In genomic region chr17:68200689-68201424, GRCh38 we compare ENCODE assay signal across 8 cellular contexts. TPM values are rescaled to one million over a fixed set of nuclear protein-coding genes. Genes with fewer than 3 reads are reported as not detected.
A peak's percentile ranks its signal among the peaks of the same experiment; 100 is the strongest.
DNase-seq lines count a peak whose midpoint lies in the region; ATAC-seq and TF ChIP-seq lines count a peak whose summit lies in the region.

No MANE protein-coding gene starts in this region.

- H3K36me3 Mint-ChIP-seq in memory B cell, result no peaks in the 10 kb centered on the region

- intact Hi-C loops in dorsolateral prefrontal cortex (cut with DNase I), result loop anchor here in 1 of 2 donors (2.0 to 5.0 kb wide), 2 partner anchors 28 to 261 kb away; no protein-coding TSS in a partner anchor

- peak overlapping the region in 1 of 59 donors; percentile 18 for H3K27ac ChIP-seq in dorsolateral prefrontal cortex

- TF ChIP-seq CTCF in dorsolateral prefrontal cortex (IDR thresholded peaks at IDR 0.05 in 54 of 56, conservative IDR thresholded peaks at IDR 0.05 in 2 of 56; ENCODE audit: low read depth in 1 of 56, partially characterized antibody in 56 of 56), result peak; percentile 38 to 93 (median 84)

- H3K27me3 ChIP-seq in dorsolateral prefrontal cortex, result peaks cover 3 to 50% (median 41%) of the 10 kb centered on the region in 45 donors

- H3K9me3 Mint-ChIP-seq in memory B cell, result no peaks in the 10 kb centered on the region

- peak overlapping the region; percentile 83 for H3K4me3 Mint-ChIP-seq in memory B cell

- DNase-seq in DMS53 treated with DMSO at 0.1 percent for 48 hours (lab: John Stamatoyannopoulos, UW; ENCODE audit: unreplicated experiment) (peak; percentile 73), NCI-H526 treated with DMSO at 0.1 percent for 48 hours (lab: John Stamatoyannopoulos, UW) (peak; percentile 61), dorsolateral prefrontal cortex (peak in 9 of 10 donors; percentile 55 to 83 (median 63)), memory B cell (ENCODE audit: low spot score in 2 of 2) (peak; percentile 76 to 90)
- peak; percentile 61 to 63 for DNase-seq in activated CD4-positive, alpha-beta T cell treated with anti-CD3 and anti-CD28 coated beads, Interleukin-2, amount 50 U/mL, for 24 hours (ENCODE audit: low read depth in 1 of 2, low spot score in 1 of 2)
- DNase-seq in stimulated activated CD8-positive, alpha-beta memory T cell treated with anti-CD3 and anti-CD28 coated beads, Interleukin-15, amount 100 ng/mL, for 1 hour (ENCODE audit: low read depth), result peak; percentile 49

- peak; percentile 39 for ATAC-seq in HG03196 (IDR thresholded peaks at IDR 0.05; ENCODE audit: unreplicated experiment)
- ATAC-seq in memory B cell (ENCODE audit: low read depth), result peak; percentile 32
- no peak for ATAC-seq in GM21576 (IDR thresholded peaks at IDR 0.05; ENCODE audit: unreplicated experiment)

- peak overlapping the region in 57 of 59 donors; percentile 5 to 67 (median 46) for H3K4me3 ChIP-seq in dorsolateral prefrontal cortex

- H3K27ac Mint-ChIP-seq in memory B cell, result no peak overlapping the region

- H3K27me3 Mint-ChIP-seq in memory B cell, result no peaks in the 10 kb centered on the region

- peaks cover 18% of the 10 kb centered on the region for H3K4me1 Mint-ChIP-seq in memory B cell

RNA-seq across cellular contexts. Expression of gene AMZ2, which starts 47.0 kb away (rescaled TPM):
- total RNA-seq in dorsolateral prefrontal cortex, result 100 to 1,000 TPM in 98 of 120 experiments, 10 to 100 TPM in 22; 77.7 to 163 (median 118) TPM
